ENCODE assay signal across 8 cellular contexts in the genomic region with DNA sequence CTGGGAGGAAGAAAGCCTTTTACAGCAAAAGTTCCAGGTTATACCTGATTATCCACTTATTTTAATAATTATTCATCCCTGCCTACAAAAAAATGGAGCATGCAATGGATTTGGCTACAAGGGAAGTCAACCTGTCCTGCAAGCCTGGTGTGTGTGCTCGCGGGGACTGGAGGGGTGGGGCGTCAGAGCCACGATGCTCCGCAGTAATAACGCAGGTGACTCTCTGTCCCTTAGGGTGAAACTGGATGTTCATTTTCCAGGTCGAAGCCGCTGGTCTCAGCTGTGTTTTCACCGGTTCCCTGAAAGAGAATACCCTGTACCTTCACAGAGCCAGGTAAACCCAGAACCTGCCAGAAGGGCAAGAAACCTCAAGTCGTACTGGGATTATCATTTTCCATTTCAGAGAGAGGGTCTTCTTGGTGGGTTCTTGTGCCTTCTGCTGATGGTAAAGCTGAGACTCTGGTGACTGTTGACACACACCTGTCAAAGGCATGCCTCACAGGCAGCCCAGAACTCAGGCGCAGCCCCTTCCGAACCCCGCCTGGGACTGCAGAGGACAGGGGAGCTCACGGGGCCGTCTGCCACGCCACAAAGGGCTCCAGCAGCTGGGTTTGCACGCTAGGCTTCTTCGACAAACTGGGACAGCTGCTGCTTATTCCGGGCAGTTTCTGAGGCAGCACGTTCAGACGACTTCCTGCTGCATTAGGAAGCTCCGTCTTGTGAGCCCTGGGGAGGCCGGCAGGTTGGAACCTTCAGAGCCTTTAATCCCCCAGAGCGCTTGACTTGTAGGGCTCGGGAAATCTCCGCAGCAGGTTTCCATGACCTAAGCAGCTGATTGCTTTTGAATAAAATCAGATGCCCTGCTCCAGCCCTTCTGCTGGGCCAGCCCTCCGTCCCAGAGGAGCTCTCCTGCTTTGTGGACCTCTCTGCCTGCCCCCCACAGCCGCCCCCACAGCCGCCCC. TPM values are rescaled to one million over a fixed set of nuclear protein-coding genes. Genes with fewer than 3 reads are reported as not detected.
DNase-seq lines count a peak whose midpoint lies in the region; ATAC-seq and TF ChIP-seq lines count a peak whose summit lies in the region.

No MANE protein-coding gene starts in this region.

- H3K9me3 Mint-ChIP-seq in naive thymus-derived CD8-positive, alpha-beta T cell = peaks cover 0 to 14% (median 3%) of the 10 kb centered on the region in 9 donors

- H3K27ac Mint-ChIP-seq in naive thymus-derived CD8-positive, alpha-beta T cell = peak overlapping the region in 5 of 10 donors; percentile 19 to 82 (median 68)

- intact Hi-C loops in body of pancreas (cut with DNase I) (no loop called here), vagina (cut with DNase I) (no loop called here)

- H3K27me3 ChIP-seq in body of pancreas (no peaks in the 10 kb centered on the region), vagina (no peaks in the 10 kb centered on the region)

- H3K9me3 ChIP-seq in body of pancreas (no peaks in the 10 kb centered on the region), vagina (no peaks in the 10 kb centered on the region)

- peak; percentile 56 for ATAC-seq in GM18907 (IDR thresholded peaks at IDR 0.05; ENCODE audit: unreplicated experiment)
- no peak for ATAC-seq in body of pancreas
- peak; percentile 52 to 63 for ATAC-seq in naive thymus-derived CD8-positive, alpha-beta T cell
- ATAC-seq in HG03457 (IDR thresholded peaks at IDR 0.05; ENCODE audit: unreplicated experiment) = no peak

- DNase-seq in AG20443 (ENCODE audit: low spot score) (peak; percentile 58), NB4 (ENCODE audit: low read depth) (peak; percentile 65), body of pancreas (peak in 3 of 4 donors; percentile 33 to 45 (median 36)), vagina (ENCODE audit: extremely low spot score in 2 of 2) (no peak), superior temporal gyrus (ENCODE audit: extremely low spot score) (no peak)
- peak in 5 of 10 donors; percentile 3 to 29 (median 19) for DNase-seq in naive thymus-derived CD8-positive, alpha-beta T cell

- POLR2A ChIA-PET in naive thymus-derived CD8-positive, alpha-beta T cell (lab: Charles Lee) = no interaction called here

- H3K27me3 Mint-ChIP-seq in naive thymus-derived CD8-positive, alpha-beta T cell = peaks cover 2 to 16% (median 5%) of the 10 kb centered on the region in 5 donors

- H3K4me1 ChIP-seq in body of pancreas (peaks cover 6% of the 10 kb centered on the region), vagina (no peaks in the 10 kb centered on the region)

- no peak for TF ChIP-seq CTCF in NB4 (IDR thresholded peaks at IDR 0.05; ENCODE audit: low read depth, low read length)
- TF ChIP-seq CTCF in body of pancreas (IDR thresholded peaks at IDR 0.05) = no peak
- TF ChIP-seq CTCF in vagina (IDR thresholded peaks at IDR 0.05) = no peak

- H3K4me1 Mint-ChIP-seq in naive thymus-derived CD8-positive, alpha-beta T cell = peaks cover 2 to 14% (median 6%) of the 10 kb centered on the region in 4 donors

- H3K36me3 Mint-ChIP-seq in naive thymus-derived CD8-positive, alpha-beta T cell = no peaks in the 10 kb centered on the region

- H3K27ac ChIP-seq in body of pancreas (no peak overlapping the region), vagina (no peak overlapping the region)

- H3K36me3 ChIP-seq in body of pancreas (replicated peaks in 1 of 2; ENCODE audit: insufficient read depth in 1 of 2, low read depth in 2 of 2) (no peaks in the 10 kb centered on the region), vagina (no peaks in the 10 kb centered on the region)

- H3K4me3 ChIP-seq in NB4 (ENCODE audit: low read depth, low read length) (no peak overlapping the region), body of pancreas (no peak overlapping the region), vagina (no peak overlapping the region)

- WGBS in body of pancreas, 2 donors = 31 to 71% methylated on average over 10 to 25 of the region's 29 CpGs

- peak overlapping the region in 6 of 10 donors; percentile 20 to 49 (median 30) for H3K4me3 Mint-ChIP-seq in naive thymus-derived CD8-positive, alpha-beta T cell

- TF ChIP-seq POLR2A in NB4 (IDR thresholded peaks at IDR 0.05; ENCODE audit: extremely low read depth, insufficient read length) = no peak
- no peak for TF ChIP-seq POLR2A in body of pancreas (IDR thresholded peaks at IDR 0.05)
- no peak for TF ChIP-seq POLR2A in vagina (IDR thresholded peaks at IDR 0.05)

RNA-seq across cellular contexts. Expression of a gene that starts 58.7 kb away (rescaled TPM):
- not detected for total RNA-seq in body of pancreas
- not detected for total RNA-seq in naive thymus-derived CD8-positive, alpha-beta T cell
- not detected for polyA plus RNA-seq in naive thymus-derived CD8-positive, alpha-beta T cell
- not detected for total RNA-seq in vagina

Comparison
In these comparisons a context has a peak if more than half of its experiments do, and no peak if none do; other contexts are left out.
1. DNase-seq: peak in AG20443 (single experiment), NB4 (single experiment) and body of pancreas (3 of 4); none in vagina (0 of 2) and superior temporal gyrus (single experiment).
2. ATAC-seq: peak in GM18907 (single experiment) and naive thymus-derived CD8-positive, alpha-beta T cell (2 of 2); none in body of pancreas (single experiment) and HG03457 (single experiment).